23 cellular contexts compared by ENCODE assay signal in genomic region chr2:16655457-16655837, GRCh38. TPM values are rescaled to one million over a fixed set of nuclear protein-coding genes. Genes with fewer than 3 reads are reported as not detected.
DNase-seq lines count a peak whose midpoint lies in the region; ATAC-seq and TF ChIP-seq lines count a peak whose summit lies in the region.
"Had no signal": no experiment of that assay in that cellular context is flagged by ENCODE, and none has a peak within 500 bp of the region (broad histone marks: within the 10 kb centered on the region; RNA-seq: fewer than 3 reads in every experiment).

No MANE protein-coding gene starts in this region.

- no peak for ATAC-seq in HG02870 (IDR thresholded peaks at IDR 0.05; ENCODE audit: unreplicated experiment)
- ATAC-seq in GM18519 (IDR thresholded peaks at IDR 0.05; ENCODE audit: low FRiP score, unreplicated experiment), result no peak
- ATAC-seq: A549; activated naive CD4-positive, alpha-beta T cell treated with anti-CD3 and anti-CD28 coated beads, Interleukin-2, amount 50 U/mL, for 72 hours; activated T-cell treated with anti-CD3 and anti-CD28 coated beads, Interleukin-2, amount 50 U/mL, for 4 hours; left colon; Panc1 had no signal

- no peak overlapping the region for H4K12ac ChIP-seq in trophoblast cell (ENCODE audit: low read depth, low read length)

- peaks cover 3% of the 10 kb centered on the region for H3K79me2 ChIP-seq in trophoblast cell (ENCODE audit: control insufficient read depth, insufficient read depth, low read length, poor library complexity)

- H2AK5ac ChIP-seq in trophoblast cell (ENCODE audit: low read length), result no peak overlapping the region

- H3K4me1 Mint-ChIP-seq in endodermal cell, result peaks cover 10% of the 10 kb centered on the region

- 89 to 95% methylated on average over 4 to 6 of the region's 6 CpGs for WGBS in endodermal cell (ENCODE audit: insufficient coverage in 1 of 2, insufficient read length in 1 of 2), 2 experiments
- WGBS in trophoblast cell (ENCODE audit: extremely low coverage, insufficient coverage, insufficient read length), result no CpG with 5 or more reads among the region's 6 CpGs

- no peak overlapping the region for H4K91ac ChIP-seq in trophoblast cell (ENCODE audit: low read depth, low read length)

- TF ChIP-seq CTCF in left ventricle myocardium inferior (IDR thresholded peaks at IDR 0.05; ENCODE audit: borderline replicate concordance), result no peak
- TF ChIP-seq CTCF in endodermal cell (conservative IDR thresholded peaks at IDR 0.05), result no peak

- H3K27me3 Mint-ChIP-seq in endodermal cell (ENCODE audit: insufficient read depth), result peaks cover 18% of the 10 kb centered on the region

- intact Hi-C loops in left ventricle myocardium inferior (cut with micrococcal nuclease) (no loop called here), cardiac septum (cut with DNase I) (no loop called here)

- H3K9me3 ChIP-seq in left ventricle myocardium inferior (replicated peaks) (no peaks in the 10 kb centered on the region), endodermal cell (ENCODE audit: control insufficient read depth, low read length) (no peaks in the 10 kb centered on the region), trophoblast cell (ENCODE audit: insufficient read depth, low read depth, low read length) (no peaks in the 10 kb centered on the region)
- H3K9me3 ChIP-seq: A549, thoracic aorta had no signal

- H3K79me1 ChIP-seq in trophoblast cell (ENCODE audit: low read length), result peaks cover 9% of the 10 kb centered on the region

- no peak overlapping the region for H2BK5ac ChIP-seq in trophoblast cell (ENCODE audit: low read depth, low read length, poor library complexity)

- H3K27me3 ChIP-seq in left ventricle myocardium inferior (ENCODE audit: low read depth), result no peaks in the 10 kb centered on the region
- peaks cover 26% of the 10 kb centered on the region for H3K27me3 ChIP-seq in endodermal cell (ENCODE audit: control insufficient read depth, insufficient read depth, low read length, poor library complexity, severe bottlenecking)
- no peaks in the 10 kb centered on the region for H3K27me3 ChIP-seq in trophoblast cell (ENCODE audit: insufficient read depth, low read length)
- H3K27me3 ChIP-seq: cardiac muscle cell had no signal

- no peak overlapping the region for H3K4me3 ChIP-seq in left ventricle myocardium inferior
- no peak overlapping the region for H3K4me3 ChIP-seq in endodermal cell (ENCODE audit: low read length)
- H3K4me3 ChIP-seq in trophoblast cell (ENCODE audit: low read depth, low read length), result no peak overlapping the region
- H3K4me3 ChIP-seq: A549, cardiac muscle cell, thoracic aorta had no signal

- no peaks in the 10 kb centered on the region for H3K36me3 ChIP-seq in left ventricle myocardium inferior
- no peaks in the 10 kb centered on the region for H3K36me3 ChIP-seq in endodermal cell (ENCODE audit: control insufficient read depth, insufficient read depth, low read length)
- peaks cover 0 to 3% of the 10 kb centered on the region in 2 experiments for H3K36me3 ChIP-seq in trophoblast cell (ENCODE audit: control insufficient read depth in 1 of 2, insufficient read depth in 2 of 2, low read length in 2 of 2)
- H3K36me3 ChIP-seq: cardiac muscle cell, thoracic aorta had no signal

- no peak overlapping the region for H3K4ac ChIP-seq in trophoblast cell (ENCODE audit: low read depth, low read length)

- no peak overlapping the region for H2BK12ac ChIP-seq in trophoblast cell (ENCODE audit: low read length)

- H3K14ac ChIP-seq in trophoblast cell (ENCODE audit: low read length), result no peak overlapping the region

- no peak for DNase-seq in left ventricle myocardium inferior
- no peak for DNase-seq in cardiac septum (ENCODE audit: low spot score)
- peak; percentile 8 for DNase-seq in endodermal cell
- no peak for DNase-seq in trophoblast cell
- DNase-seq in occipital lobe (lab: John Stamatoyannopoulos, UW), result no peak
- no peak for DNase-seq in SW480 (ENCODE audit: low spot score)
- DNase-seq: activated CD4-positive, alpha-beta memory T cell treated with anti-CD3 and anti-CD28 coated beads, Interleukin-2, amount 10 ng/mL, durations not matched to agents 7 days and 5 days; activated T-cell treated with anti-CD3 and anti-CD28 coated beads, Interleukin-2, amount 50 U/mL, for 4 hours; CD4-positive, alpha-beta memory T cell; DND-41; HFFc6; left colon; naive thymus-derived CD4-positive, alpha-beta T cell; NCI-H2081 treated with DMSO at 0.1 percent for 48 hours; retina; stimulated activated CD4-positive, alpha-beta T cell treated with anti-CD3 and anti-CD28 coated beads, Interleukin-1b, Interleukin-23, amount 100 ng/mL, for 48 hours had no signal

- H3K9ac ChIP-seq in endodermal cell (ENCODE audit: extremely low read depth, low read length, poor library complexity, severe bottlenecking) (no peak overlapping the region), trophoblast cell (ENCODE audit: low read length) (no peak overlapping the region)

- H4K8ac ChIP-seq in trophoblast cell (ENCODE audit: low read depth, low read length), result peak overlapping the region; percentile 22

- H3K27ac ChIP-seq in left ventricle myocardium inferior (replicated peaks) (peak overlapping the region; percentile 70), endodermal cell (ENCODE audit: low read depth, low read length) (no peak overlapping the region), trophoblast cell (ENCODE audit: low read depth, low read length) (peak overlapping the region; percentile 38)
- H3K27ac ChIP-seq: A549, cardiac muscle cell had no signal

- no peaks in the 10 kb centered on the region for H3K36me3 Mint-ChIP-seq in endodermal cell (ENCODE audit: low read depth)
- H3K36me3 Mint-ChIP-seq: CD4-positive, alpha-beta memory T cell; naive thymus-derived CD4-positive, alpha-beta T cell had no signal

- no peak overlapping the region for H2BK120ac ChIP-seq in trophoblast cell (ENCODE audit: insufficient read depth, low read length, poor library complexity)

- H3K9me3 Mint-ChIP-seq in endodermal cell, result no peaks in the 10 kb centered on the region
- H3K9me3 Mint-ChIP-seq: activated CD4-positive, alpha-beta memory T cell treated with anti-CD3 and anti-CD28 coated beads, Interleukin-2, amount 10 ng/mL, durations not matched to agents 7 days and 5 days; activated naive CD4-positive, alpha-beta T cell treated with anti-CD3 and anti-CD28 coated beads, Interleukin-2, amount 50 U/mL, for 72 hours; activated T-cell treated with anti-CD3 and anti-CD28 coated beads, Interleukin-2, amount 50 U/mL, for 4 hours; CD4-positive, alpha-beta memory T cell; naive thymus-derived CD4-positive, alpha-beta T cell had no signal

- no peak overlapping the region for H3K18ac ChIP-seq in trophoblast cell (ENCODE audit: low read length)

- H3K4me2 ChIP-seq in trophoblast cell (ENCODE audit: low read length), result no peak overlapping the region
- H3K4me2 ChIP-seq: A549 had no signal

- H3K4me3 Mint-ChIP-seq in endodermal cell, result no peak overlapping the region
- H3K4me3 Mint-ChIP-seq: activated CD4-positive, alpha-beta memory T cell treated with anti-CD3 and anti-CD28 coated beads, Interleukin-2, amount 10 ng/mL, durations not matched to agents 7 days and 5 days; activated T-cell treated with anti-CD3 and anti-CD28 coated beads, Interleukin-2, amount 50 U/mL, for 4 hours; CD4-positive, alpha-beta memory T cell; HFFc6; naive thymus-derived CD4-positive, alpha-beta T cell had no signal

- H3K4me1 ChIP-seq in left ventricle myocardium inferior (peaks cover 94% of the 10 kb centered on the region), endodermal cell (ENCODE audit: control insufficient read depth, insufficient read depth, low read length) (no peaks in the 10 kb centered on the region), trophoblast cell (ENCODE audit: control insufficient read depth in 1 of 2, insufficient read depth in 2 of 2, low read length in 2 of 2) (peaks cover 11% of the 10 kb centered on the region in 2 experiments)
- H3K4me1 ChIP-seq: A549 had no signal

- H2AFZ ChIP-seq in trophoblast cell (ENCODE audit: insufficient read depth, low read length, poor library complexity), result no peak overlapping the region

- H3K27ac Mint-ChIP-seq in endodermal cell, result no peak overlapping the region
- H3K27ac Mint-ChIP-seq: activated CD4-positive, alpha-beta memory T cell treated with anti-CD3 and anti-CD28 coated beads, Interleukin-2, amount 10 ng/mL, durations not matched to agents 7 days and 5 days; activated naive CD4-positive, alpha-beta T cell treated with anti-CD3 and anti-CD28 coated beads, Interleukin-2, amount 50 U/mL, for 72 hours; CD4-positive, alpha-beta memory T cell; HFFc6; naive thymus-derived CD4-positive, alpha-beta T cell had no signal

- peak overlapping the region; percentile 42 for H3K23ac ChIP-seq in trophoblast cell (ENCODE audit: low read length)

RNA-seq across cellular contexts. Expression of gene CYRIA, which starts 10.2 kb away (rescaled TPM):
- total RNA-seq in left ventricle myocardium inferior (4.1 TPM), cardiac septum (3.7 TPM), endodermal cell (1 to 10 TPM in 1 of 2 donors, under 1 TPM in 1; 0.86 to 1.4 TPM), occipital lobe (230 TPM)
- polyA plus RNA-seq in endodermal cell (2013, experiment 1 of 2), result 11.2 TPM
- polyA plus RNA-seq in endodermal cell (2013, experiment 2 of 2), result 10.0 TPM
- 98.2 and 109 TPM in 2 replicates for polyA plus RNA-seq in trophoblast cell (2013)
- total RNA-seq: HFFc6 had no signal

Comparison
In these comparisons a context has a peak if more than half of its experiments do, and no peak if none do; other contexts are left out.
1. RNA of gene CYRIA, which starts 10.2 kb away (total RNA-seq): 230 TPM in occipital lobe (single experiment); 4.1 TPM in left ventricle myocardium inferior (single experiment), 3.7 TPM in cardiac septum (single experiment) and 0.86 to 1.4 TPM in endodermal cell; every median in the first group is over 10 times any median in the second.